ENCODE assay signal across 17 cellular contexts in genomic region chr2:102110168-102110567, GRCh38.
"Had no signal": no experiment of that assay in that cellular context is flagged by ENCODE, and none has a peak within 500 bp of the region (broad histone marks: within the 10 kb centered on the region; RNA-seq: fewer than 3 reads in every experiment).

No MANE protein-coding gene starts in this region.

- H3K27me3 ChIP-seq: SJCRH30, stomach, tibial nerve had no signal

- H3K9me3 ChIP-seq: SJCRH30, stomach, tibial nerve had no signal

- H3K4me1 ChIP-seq: SJCRH30 had no signal

- DNase-seq: activated CD4-positive, CD25-positive, alpha-beta regulatory T cell treated with anti-CD3 and anti-CD28 coated beads, Interleukin-2, amount 50 U/mL, for 72 hours; activated CD8-positive, alpha-beta memory T cell treated with anti-CD3 and anti-CD28 coated beads, Interleukin-2, amount 50 U/mL, for 4 hours; activated naive CD4-positive, alpha-beta T cell; activated naive CD8-positive, alpha-beta T cell treated with anti-CD3 and anti-CD28 coated beads, Interleukin-2, amount 50 U/mL, for 24 hours; caudate nucleus; effector CD8-positive, alpha-beta T cell; foreskin fibroblast; left cardiac atrium; mesendoderm; nephron progenitor cell; SJCRH30; stimulated activated CD4-positive, alpha-beta T cell treated with anti-CD3 and anti-CD28 coated beads, Interleukin-4, amount 100 ng/mL, for 4 hours; stomach had no signal

- H3K27ac ChIP-seq: coronary artery, epithelial cell of prostate, SJCRH30, tibial nerve had no signal

- ATAC-seq: left cardiac atrium had no signal

- FAIRE-seq: astrocyte had no signal

- H3K36me3 ChIP-seq: SJCRH30, tibial nerve had no signal

- H3K4me3 ChIP-seq: coronary artery, SJCRH30, stomach, tibial nerve had no signal
